ENCODE assay signal across 1 cellular context in genomic region chr17:76442341-76443338, GRCh38.
TF ChIP-seq lines count a peak whose summit lies in the region.

No MANE protein-coding gene starts in this region.

TF ChIP-seq in K562, 482 proteins besides CTCF, POLR2A, EP300 and RAD21 (continues in another document):
- TF ChIP-seq AFF1 (IDR thresholded peaks at IDR 0.05; ENCODE audit: low read depth in 1 of 2, partially characterized antibody in 2 of 2): no peak
- no peak for TF ChIP-seq SP2 (IDR thresholded peaks at IDR 0.05; ENCODE audit: extremely low read depth, low read depth, low read length, poor library complexity, severe bottlenecking)
- no peak for TF ChIP-seq RFX5 (IDR thresholded peaks at IDR 0.05; ENCODE audit: low read depth, low read length)
- TF ChIP-seq ZNF217 (CRISPR knock-in tag; IDR thresholded peaks at IDR 0.05): no peak
- TF ChIP-seq RNF2 (IDR thresholded peaks at IDR 0.05): no peak
- no peak for TF ChIP-seq SAFB2 (IDR thresholded peaks at IDR 0.05; ENCODE audit: borderline replicate concordance, low read depth, low read length, severe bottlenecking)
- TF ChIP-seq ETV6 (IDR thresholded peaks at IDR 0.05; ENCODE audit: borderline replicate concordance in 1 of 2, low read depth in 2 of 2, low read length in 1 of 2): no peak
- no peak for TF ChIP-seq ETV6 (CRISPR knock-in tag; IDR thresholded peaks at IDR 0.05; ENCODE audit: borderline replicate concordance)
- no peak for TF ChIP-seq MCM7 (IDR thresholded peaks at IDR 0.05)
- no peak for TF ChIP-seq FUS (optimal IDR thresholded peaks at IDR 0.05; ENCODE audit: low read depth, low read length)
- TF ChIP-seq TCF7L2 (IDR thresholded peaks at IDR 0.05; ENCODE audit: low read depth, low read length): no peak
- no peak for TF ChIP-seq CEBPZ (IDR thresholded peaks at IDR 0.05; ENCODE audit: borderline replicate concordance, low read depth, low read length)
- TF ChIP-seq MLX (CRISPR knock-in tag; conservative IDR thresholded peaks at IDR 0.05): no peak
- TF ChIP-seq, protein P1, sequence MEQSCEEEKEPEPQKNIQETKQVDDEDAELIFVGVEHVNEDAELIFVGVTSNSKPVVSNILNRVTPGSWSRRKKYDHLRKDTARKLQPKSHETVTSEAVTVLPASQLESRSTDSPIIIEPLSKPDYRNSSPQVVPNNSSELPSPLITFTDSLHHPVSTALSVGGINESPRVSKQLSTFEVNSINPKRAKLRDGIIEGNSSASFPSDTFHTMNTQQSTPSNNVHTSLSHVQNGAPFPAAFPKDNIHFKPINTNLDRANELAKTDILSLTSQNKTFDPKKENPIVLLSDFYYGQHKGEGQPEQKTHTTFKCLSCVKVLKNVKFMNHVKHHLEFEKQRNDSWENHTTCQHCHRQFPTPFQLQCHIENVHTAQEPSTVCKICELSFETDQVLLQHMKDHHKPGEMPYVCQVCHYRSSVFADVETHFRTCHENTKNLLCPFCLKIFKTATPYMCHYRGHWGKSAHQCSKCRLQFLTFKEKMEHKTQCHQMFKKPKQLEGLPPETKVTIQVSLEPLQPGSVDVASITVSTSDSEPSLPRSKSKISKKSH (CRISPR knock-in tag; IDR thresholded peaks at IDR 0.05): no peak
- TF ChIP-seq EGR1 (conservative IDR thresholded peaks at IDR 0.05): no peak
- no peak for TF ChIP-seq BMI1 (IDR thresholded peaks at IDR 0.05; ENCODE audit: low read length)
- TF ChIP-seq CREB1 (IDR thresholded peaks at IDR 0.05): no peak
- no peak for TF ChIP-seq CREB1 (CRISPR knock-in tag; IDR thresholded peaks at IDR 0.05)
- TF ChIP-seq SRF (CRISPR knock-in tag; IDR thresholded peaks at IDR 0.05): no peak
- TF ChIP-seq KLF1 (tag; IDR thresholded peaks at IDR 0.05): no peak
- peak; percentile 64; the same call in 1 of the 2 replicates for TF ChIP-seq ETV1 (tag; conservative IDR thresholded peaks at IDR 0.05; ENCODE audit: low read depth)
- TF ChIP-seq DLX4 (CRISPR knock-in tag; IDR thresholded peaks at IDR 0.05): no peak
- no peak for TF ChIP-seq ZNF444 (CRISPR knock-in tag; IDR thresholded peaks at IDR 0.05)
- TF ChIP-seq ATF6 (CRISPR knock-in tag; IDR thresholded peaks at IDR 0.05): no peak
- no peak for TF ChIP-seq FOXJ3 (CRISPR knock-in tag; IDR thresholded peaks at IDR 0.05)
- no peak for TF ChIP-seq PHF21A (IDR thresholded peaks at IDR 0.05; ENCODE audit: borderline replicate concordance, low read depth)
- no peak for TF ChIP-seq ZC3H11A (IDR thresholded peaks at IDR 0.05; ENCODE audit: low read depth, low read length)
- peak; percentile 19; the same call in 1 of the 2 replicates for TF ChIP-seq L3MBTL2 (IDR thresholded peaks at IDR 0.05)
- TF ChIP-seq, protein P2, sequence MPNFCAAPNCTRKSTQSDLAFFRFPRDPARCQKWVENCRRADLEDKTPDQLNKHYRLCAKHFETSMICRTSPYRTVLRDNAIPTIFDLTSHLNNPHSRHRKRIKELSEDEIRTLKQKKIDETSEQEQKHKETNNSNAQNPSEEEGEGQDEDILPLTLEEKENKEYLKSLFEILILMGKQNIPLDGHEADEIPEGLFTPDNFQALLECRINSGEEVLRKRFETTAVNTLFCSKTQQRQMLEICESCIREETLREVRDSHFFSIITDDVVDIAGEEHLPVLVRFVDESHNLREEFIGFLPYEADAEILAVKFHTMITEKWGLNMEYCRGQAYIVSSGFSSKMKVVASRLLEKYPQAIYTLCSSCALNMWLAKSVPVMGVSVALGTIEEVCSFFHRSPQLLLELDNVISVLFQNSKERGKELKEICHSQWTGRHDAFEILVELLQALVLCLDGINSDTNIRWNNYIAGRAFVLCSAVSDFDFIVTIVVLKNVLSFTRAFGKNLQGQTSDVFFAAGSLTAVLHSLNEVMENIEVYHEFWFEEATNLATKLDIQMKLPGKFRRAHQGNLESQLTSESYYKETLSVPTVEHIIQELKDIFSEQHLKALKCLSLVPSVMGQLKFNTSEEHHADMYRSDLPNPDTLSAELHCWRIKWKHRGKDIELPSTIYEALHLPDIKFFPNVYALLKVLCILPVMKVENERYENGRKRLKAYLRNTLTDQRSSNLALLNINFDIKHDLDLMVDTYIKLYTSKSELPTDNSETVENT (CRISPR knock-in tag; IDR thresholded peaks at IDR 0.05): peak; percentile 36; the same call in 1 of the 2 replicates
- no peak for TF ChIP-seq HMG20A (CRISPR knock-in tag; conservative IDR thresholded peaks at IDR 0.05)
- TF ChIP-seq HDAC2 (IDR thresholded peaks at IDR 0.05): 0 out of 2 replicates have a peak, but pooled peaks have one; percentile 15
- no peak for TF ChIP-seq MCM5 (IDR thresholded peaks at IDR 0.05; ENCODE audit: low read depth)
- TF ChIP-seq HDGF (IDR thresholded peaks at IDR 0.05): peak; percentile 89
- no peak for TF ChIP-seq CC2D1A (IDR thresholded peaks at IDR 0.05)
- TF ChIP-seq THRB (CRISPR knock-in tag; conservative IDR thresholded peaks at IDR 0.05): no peak
- TF ChIP-seq ZNF282 (CRISPR knock-in tag; IDR thresholded peaks at IDR 0.05): no peak
- TF ChIP-seq FOS (IDR thresholded peaks at IDR 0.05; ENCODE audit: extremely low read depth, insufficient read length): no peak
- TF ChIP-seq RBFOX2 (IDR thresholded peaks at IDR 0.05; ENCODE audit: low read depth, low read length): no peak
- TF ChIP-seq, protein P3, sequence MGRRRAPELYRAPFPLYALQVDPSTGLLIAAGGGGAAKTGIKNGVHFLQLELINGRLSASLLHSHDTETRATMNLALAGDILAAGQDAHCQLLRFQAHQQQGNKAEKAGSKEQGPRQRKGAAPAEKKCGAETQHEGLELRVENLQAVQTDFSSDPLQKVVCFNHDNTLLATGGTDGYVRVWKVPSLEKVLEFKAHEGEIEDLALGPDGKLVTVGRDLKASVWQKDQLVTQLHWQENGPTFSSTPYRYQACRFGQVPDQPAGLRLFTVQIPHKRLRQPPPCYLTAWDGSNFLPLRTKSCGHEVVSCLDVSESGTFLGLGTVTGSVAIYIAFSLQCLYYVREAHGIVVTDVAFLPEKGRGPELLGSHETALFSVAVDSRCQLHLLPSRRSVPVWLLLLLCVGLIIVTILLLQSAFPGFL (CRISPR knock-in tag; IDR thresholded peaks at IDR 0.05): no peak
- TF ChIP-seq SMAD1 (IDR thresholded peaks at IDR 0.05; ENCODE audit: low read depth, low read length, partially characterized antibody): no peak
- TF ChIP-seq ESRRA (IDR thresholded peaks at IDR 0.05; ENCODE audit: borderline replicate concordance, low read depth): no peak
- no peak for TF ChIP-seq ELF1 (tag; IDR thresholded peaks at IDR 0.05)
- TF ChIP-seq, protein P4, sequence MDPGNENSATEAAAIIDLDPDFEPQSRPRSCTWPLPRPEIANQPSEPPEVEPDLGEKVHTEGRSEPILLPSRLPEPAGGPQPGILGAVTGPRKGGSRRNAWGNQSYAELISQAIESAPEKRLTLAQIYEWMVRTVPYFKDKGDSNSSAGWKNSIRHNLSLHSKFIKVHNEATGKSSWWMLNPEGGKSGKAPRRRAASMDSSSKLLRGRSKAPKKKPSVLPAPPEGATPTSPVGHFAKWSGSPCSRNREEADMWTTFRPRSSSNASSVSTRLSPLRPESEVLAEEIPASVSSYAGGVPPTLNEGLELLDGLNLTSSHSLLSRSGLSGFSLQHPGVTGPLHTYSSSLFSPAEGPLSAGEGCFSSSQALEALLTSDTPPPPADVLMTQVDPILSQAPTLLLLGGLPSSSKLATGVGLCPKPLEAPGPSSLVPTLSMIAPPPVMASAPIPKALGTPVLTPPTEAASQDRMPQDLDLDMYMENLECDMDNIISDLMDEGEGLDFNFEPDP (CRISPR knock-in tag; IDR thresholded peaks at IDR 0.05): no peak
- TF ChIP-seq ZC3H8 (IDR thresholded peaks at IDR 0.05): no peak
- no peak for TF ChIP-seq ZNF445 (CRISPR knock-in tag; IDR thresholded peaks at IDR 0.05; ENCODE audit: low read depth)
- no peak for TF ChIP-seq HIVEP1 (CRISPR knock-in tag; IDR thresholded peaks at IDR 0.05)
- TF ChIP-seq ZNF551 (CRISPR knock-in tag; IDR thresholded peaks at IDR 0.05): no peak
